In genomic region chr1:71817028-71817427, GRCh38 we compare ENCODE assay signal across 23 cellular contexts.
A peak's percentile ranks its signal among the peaks of the same experiment; 100 is the strongest.
DNase-seq lines count a peak whose midpoint lies in the region; ATAC-seq, FAIRE-seq and TF ChIP-seq lines count a peak whose summit lies in the region.
"Had no signal": no experiment of that assay in that cellular context is flagged by ENCODE, and none has a peak within 500 bp of the region (broad histone marks: within the 10 kb centered on the region; RNA-seq: fewer than 3 reads in every experiment).

No MANE protein-coding gene starts in this region.

- no peak overlapping the region for H3K4me3 Mint-ChIP-seq in GM23338
- H3K4me3 Mint-ChIP-seq: B cell; CD4-positive, alpha-beta T cell; CD8-positive, alpha-beta T cell had no signal

- H3K4ac ChIP-seq in H1 (replicated peaks; ENCODE audit: insufficient read length, low read depth, low read length): no peak overlapping the region

- 92% methylated on average over 4 of the region's 4 CpGs; no CpG with 5 or more reads in 1 of the 2 experiments for WGBS in H1 (ENCODE audit: extremely low coverage in 1 of 2, insufficient coverage in 1 of 2, insufficient read length in 1 of 2, insufficient replicate concordance in 2 of 2, low coverage in 1 of 2, low lambda C conversion rate in 2 of 2, missing lambda C conversion rate in 1 of 2), 2 experiments

- no peak overlapping the region for H2BK12ac ChIP-seq in H1 (ENCODE audit: low read depth, low read length)

- no peak overlapping the region for H3K56ac ChIP-seq in H1 (replicated peaks; ENCODE audit: insufficient read length, low read depth, low read length)

- H4K91ac ChIP-seq in H1 (replicated peaks; ENCODE audit: insufficient read length, low read length): no peak overlapping the region

- H3K4me2 ChIP-seq in GM23338 (no peak overlapping the region), H1 (ENCODE audit: insufficient read depth in 1 of 2, low read depth in 2 of 2, low read length in 2 of 2) (no peak overlapping the region)
- H3K4me2 ChIP-seq: A549; BLaER1 treated with 17β-estradiol and CSF1 and Interleukin-3, amounts not matched to agents 10 nM and 100 nM had no signal

- no peak for FAIRE-seq in H1 (lab: Jason Lieb, UNC)
- FAIRE-seq: A549, G401.6, GM12891, GM18507 had no signal

- H3K27me3 Mint-ChIP-seq in GM23338 (ENCODE audit: insufficient read depth, low read depth, poor library complexity): peaks cover 2% of the 10 kb centered on the region
- H3K27me3 Mint-ChIP-seq: B cell; CD4-positive, alpha-beta T cell had no signal

- H3K4me3 ChIP-seq in GM23338 (no peak overlapping the region), H1 (ENCODE audit: extremely low read depth in 1 of 4, insufficient read depth in 2 of 4, low read depth in 3 of 4, low read length in 4 of 4) (no peak overlapping the region)
- no peak overlapping the region for H3K4me3 ChIP-seq in Jurkat, Clone E6-1 (ENCODE audit: low read length)
- H3K4me3 ChIP-seq: A549; BLaER1 treated with 17β-estradiol and CSF1 and Interleukin-3, amounts not matched to agents 10 nM and 100 nM had no signal

- no peak overlapping the region for H3K14ac ChIP-seq in H1 (ENCODE audit: insufficient read length)

- H3K9ac ChIP-seq in H1 (replicated peaks in 1 of 4; ENCODE audit: extremely low read depth in 1 of 4, low read depth in 3 of 4, low read length in 3 of 4): no peak overlapping the region
- H3K9ac ChIP-seq: BLaER1 treated with 17β-estradiol and CSF1 and Interleukin-3, amounts not matched to agents 10 nM and 100 nM had no signal

- H4K20me1 ChIP-seq in GM23338 (replicated peaks; ENCODE audit: insufficient read depth) (no peaks in the 10 kb centered on the region), H1 (replicated peaks in 1 of 2; ENCODE audit: control insufficient read depth in 1 of 2, insufficient read depth in 2 of 2, low read length in 2 of 2) (no peaks in the 10 kb centered on the region)
- H4K20me1 ChIP-seq: BLaER1 treated with 17β-estradiol and CSF1 and Interleukin-3, amounts not matched to agents 10 nM and 100 nM had no signal

- TF ChIP-seq EP300 in H1 (IDR thresholded peaks at IDR 0.05; ENCODE audit: borderline replicate concordance in 1 of 2, low read depth in 2 of 2, low read length in 2 of 2): no peak

- no peak overlapping the region for H2BK120ac ChIP-seq in H1 (replicated peaks; ENCODE audit: low read depth, low read length)

- ATAC-seq in GM23338 (no peak), HG03097 (IDR thresholded peaks at IDR 0.05; ENCODE audit: low FRiP score, unreplicated experiment) (no peak)
- ATAC-seq: A549; CD8-positive, alpha-beta T cell had no signal

- no peak overlapping the region for H2BK20ac ChIP-seq in H1 (ENCODE audit: low read length)

- no peaks in the 10 kb centered on the region for H3F3A ChIP-seq in GM23338 (replicated peaks; ENCODE audit: low read depth)

- TF ChIP-seq RAD21 in H1 (IDR thresholded peaks at IDR 0.05 in 1 of 2, conservative IDR thresholded peaks at IDR 0.05 in 1 of 2; ENCODE audit: low read depth in 2 of 2, low read length in 2 of 2): no peak

- H3K23ac ChIP-seq in H1 (ENCODE audit: insufficient read length): no peak overlapping the region

- no peak overlapping the region for H3K18ac ChIP-seq in H1 (ENCODE audit: extremely low read depth, low read length)

- no peaks in the 10 kb centered on the region for H3K9me3 ChIP-seq in H1 (ENCODE audit: insufficient read depth in 2 of 2, low read depth in 1 of 2, low read length in 1 of 2)
- H3K9me3 ChIP-seq: A549 had no signal

- DNase-seq in GM23338 (ENCODE audit: low spot score): no peak
- DNase-seq in Jurkat, Clone E6-1 (ENCODE audit: low read depth, low spot score): peak; percentile 42
- DNase-seq in H1 (ENCODE audit: low read depth in 1 of 2, low spot score in 2 of 2): no peak
- no peak for DNase-seq in stimulated activated CD4-positive, alpha-beta T cell treated with anti-CD3 and anti-CD28 coated beads, Interleukin-4, amount 100 ng/mL, for 24 hours
- DNase-seq in GM13976 (ENCODE audit: low spot score): no peak
- DNase-seq: 8988T; AML-193; CD4-positive, alpha-beta T cell; CD8-positive, alpha-beta T cell; COR-L47; DMS 273 treated with DMSO at 0.1 percent for 48 hours; DMS153; DMS53; DMS79; GF-D8 had no signal

- no peaks in the 10 kb centered on the region for H3K36me3 Mint-ChIP-seq in GM23338 (ENCODE audit: low read depth)
- H3K36me3 Mint-ChIP-seq: CD8-positive, alpha-beta T cell had no signal

- in situ Hi-C loops in GM13976 (cut with MboI; ENCODE audit: low sequenced_read_pairs, unreplicated experiment): no loop called here

- H2AFZ ChIP-seq in GM23338 (0 out of 2 replicates have a peak overlapping the region, but pooled peaks have one; percentile 33), H1 (ENCODE audit: low read length) (peak overlapping the region; percentile 53; the same call in 1 of the 2 replicates)

- H3K27ac ChIP-seq in GM23338 (ENCODE audit: low read depth) (no peak overlapping the region), H1 (ENCODE audit: low read depth, low read length) (no peak overlapping the region)
- H3K27ac ChIP-seq: A549; BLaER1 treated with 17β-estradiol and CSF1 and Interleukin-3, amounts not matched to agents 10 nM and 100 nM; C4-2B had no signal

- POLR2A ChIA-PET in H1 (lab: Charles Lee; ENCODE audit: partially characterized antibody): no interaction called here

- H3K4me1 ChIP-seq in GM23338 (ENCODE audit: insufficient read depth) (no peaks in the 10 kb centered on the region), H1 (replicated peaks in 1 of 4; ENCODE audit: control insufficient read depth in 3 of 4, insufficient read depth in 4 of 4, low read length in 3 of 4) (no peaks in the 10 kb centered on the region)
- H3K4me1 ChIP-seq: A549; BLaER1 treated with 17β-estradiol and CSF1 and Interleukin-3, amounts not matched to agents 10 nM and 100 nM had no signal

- no peaks in the 10 kb centered on the region for H3K36me3 ChIP-seq in GM23338 (ENCODE audit: insufficient read depth)
- H3K36me3 ChIP-seq in H1 (ENCODE audit: control insufficient read depth in 2 of 4, insufficient read depth in 4 of 4, low read length in 3 of 4): no peaks in the 10 kb centered on the region
- H3K36me3 ChIP-seq: BLaER1 treated with 17β-estradiol and CSF1 and Interleukin-3, amounts not matched to agents 10 nM and 100 nM had no signal

- H2AK5ac ChIP-seq in H1 (ENCODE audit: low read depth, low read length): no peak overlapping the region

- no peaks in the 10 kb centered on the region for H3K9me3 Mint-ChIP-seq in GM23338

- CTCF ChIA-PET in H1 (lab: Charles Lee; ENCODE audit: partially characterized antibody): interaction anchor here (0.6 to 2.0 kb wide), 3 partner anchors 21 to 175 kb away, joined by 3 to 6 read pairs (median 4); no protein-coding TSS in a partner anchor

- no peak overlapping the region for H2BK15ac ChIP-seq in H1 (ENCODE audit: low read length)

- no peak overlapping the region for H3K27ac Mint-ChIP-seq in GM23338
- H3K27ac Mint-ChIP-seq: B cell; CD4-positive, alpha-beta T cell; CD8-positive, alpha-beta T cell had no signal

- TF ChIP-seq CTCF in GM23338 (conservative IDR thresholded peaks at IDR 0.05; ENCODE audit: low read depth in 2 of 2) (no peak), H1 (IDR thresholded peaks at IDR 0.05; ENCODE audit: control extremely low read depth in 1 of 3, insufficient read depth in 1 of 3, low read depth in 1 of 3, low read length in 3 of 3) (no peak), GM13976 (IDR thresholded peaks at IDR 0.05; ENCODE audit: borderline replicate concordance, control extremely low read depth, extremely low read depth, insufficient read depth, missing control alignments) (no peak)

- TF ChIP-seq POLR2A in H1 (IDR thresholded peaks at IDR 0.05; ENCODE audit: control extremely low read depth in 1 of 2, low read depth in 2 of 2, low read length in 2 of 2): no peak

- no peaks in the 10 kb centered on the region for H3K79me1 ChIP-seq in H1 (ENCODE audit: low read depth, low read length)

- no peak overlapping the region for H4K8ac ChIP-seq in H1 (ENCODE audit: extremely low read depth, insufficient read depth, low read length)

- no peaks in the 10 kb centered on the region for H3K23me2 ChIP-seq in H1 (ENCODE audit: low read depth, low read length)

- no peaks in the 10 kb centered on the region for H3K4me1 Mint-ChIP-seq in GM23338
- H3K4me1 Mint-ChIP-seq: B cell had no signal

- no peak overlapping the region for H2BK5ac ChIP-seq in H1 (ENCODE audit: low read depth, low read length)

- H3K27me3 ChIP-seq in GM23338 (ENCODE audit: insufficient read depth): no peaks in the 10 kb centered on the region
- H3K27me3 ChIP-seq in H1 (replicated peaks in 1 of 4; ENCODE audit: control insufficient read depth in 3 of 4, extremely low read depth in 1 of 4, insufficient read depth in 3 of 4, low read length in 3 of 4): no peaks in the 10 kb centered on the region
- H3K27me3 ChIP-seq: BLaER1 treated with 17β-estradiol and CSF1 and Interleukin-3, amounts not matched to agents 10 nM and 100 nM had no signal

- no peaks in the 10 kb centered on the region for H3K9me2 ChIP-seq in GM23338 (ENCODE audit: insufficient read depth)

- no peak overlapping the region for H4K5ac ChIP-seq in H1 (ENCODE audit: insufficient read length, low read depth, low read length)

- H3K79me2 ChIP-seq in GM23338 (replicated peaks; ENCODE audit: insufficient read depth) (no peaks in the 10 kb centered on the region), H1 (ENCODE audit: control insufficient read depth in 1 of 2, insufficient read depth in 2 of 2, low read length in 2 of 2) (no peaks in the 10 kb centered on the region)

TF ChIP-seq in GM23338, 12 proteins besides CTCF, POLR2A, EP300 and RAD21 (continues in another document):
- no peak for TF ChIP-seq ZNF114 (CRISPR knock-in tag; IDR thresholded peaks at IDR 0.05)

TF ChIP-seq in H1, 55 proteins besides CTCF, POLR2A, EP300 and RAD21 (continues in another document):
- TF ChIP-seq, protein P1, sequence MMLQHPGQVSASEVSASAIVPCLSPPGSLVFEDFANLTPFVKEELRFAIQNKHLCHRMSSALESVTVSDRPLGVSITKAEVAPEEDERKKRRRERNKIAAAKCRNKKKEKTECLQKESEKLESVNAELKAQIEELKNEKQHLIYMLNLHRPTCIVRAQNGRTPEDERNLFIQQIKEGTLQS (IDR thresholded peaks at IDR 0.05; ENCODE audit: insufficient read depth, low read depth, low read length): no peak
- TF ChIP-seq RNF2 (IDR thresholded peaks at IDR 0.05; ENCODE audit: borderline replicate concordance, low read depth, low read length, missing control alignments, poor library complexity, severe bottlenecking): no peak
- no peak for TF ChIP-seq RXRA (IDR thresholded peaks at IDR 0.05; ENCODE audit: insufficient read depth, low read depth, low read length)
- no peak for TF ChIP-seq EZH2 (IDR thresholded peaks at IDR 0.05; ENCODE audit: low read depth, low read length, severe bottlenecking)
- no peak for TF ChIP-seq SRF (IDR thresholded peaks at IDR 0.05; ENCODE audit: low read depth, low read length)
